24 cellular contexts compared by ENCODE assay signal in genomic region chr4:60945641-60946040, GRCh38.
"Had no signal": no experiment of that assay in that cellular context is flagged by ENCODE, and none has a peak within 500 bp of the region (broad histone marks: within the 10 kb centered on the region; RNA-seq: fewer than 3 reads in every experiment).

No MANE protein-coding gene starts in this region.

- H3K4me1 Mint-ChIP-seq: activated CD4-positive, alpha-beta T cell treated with anti-CD3 and anti-CD28 coated beads, Interleukin-2, amount 10 ng/mL, durations not matched to agents 7 days and 5 days; memory B cell; natural killer cell; stimulated activated memory B cell treated with anti-CD40 and anti-IgM and Interleukin-4, amounts not matched to agents 10 μg/mL and 1 μg/mL and 100 μg/mL, for 72 hours had no signal

- ATAC-seq: activated CD4-positive, CD25-positive, alpha-beta regulatory T cell treated with anti-CD3 and anti-CD28 coated beads, Interleukin-2, amount 50 U/mL, for 24 hours; activated naive CD4-positive, alpha-beta T cell treated with anti-CD3 and anti-CD28 coated beads, Interleukin-2, amount 50 U/mL, for 72 hours; left ventricle myocardium superior; natural killer cell; pancreas; right lobe of liver; stimulated activated memory B cell treated with anti-CD40 and anti-IgM and Interleukin-4, amounts not matched to agents 10 μg/mL and 1 μg/mL and 100 μg/mL, for 72 hours had no signal

- H3K9me3 ChIP-seq: adrenal gland, neutrophil, pancreas, right lobe of liver had no signal

- H3K4me1 ChIP-seq: adrenal gland, pancreas, right lobe of liver had no signal

- H3K27ac Mint-ChIP-seq: activated CD4-positive, alpha-beta T cell treated with anti-CD3 and anti-CD28 coated beads, Interleukin-2, amount 10 ng/mL, durations not matched to agents 7 days and 5 days; activated naive CD4-positive, alpha-beta T cell treated with anti-CD3 and anti-CD28 coated beads, Interleukin-2, amount 50 U/mL, for 72 hours; memory B cell; natural killer cell; stimulated activated memory B cell treated with anti-CD40 and anti-IgM and Interleukin-4, amounts not matched to agents 10 μg/mL and 1 μg/mL and 100 μg/mL, for 72 hours had no signal

- H3K36me3 ChIP-seq: adrenal gland, neutrophil, pancreas, right lobe of liver had no signal

- DNase-seq: activated CD4-positive, alpha-beta T cell treated with anti-CD3 and anti-CD28 coated beads, Interleukin-2, amount 10 ng/mL, durations not matched to agents 7 days and 5 days; activated CD8-positive, alpha-beta memory T cell treated with anti-CD3 and anti-CD28 coated beads, Interleukin-2, amount 50 U/mL, for 48 hours; activated gamma-delta T cell treated with Interleukin-2 at 50 U/mL for 16 hours; activated T-cell treated with anti-CD3 and anti-CD28 coated beads, Interleukin-2, amount 50 U/mL, for 48 hours; adrenal gland; caudate nucleus; dorsolateral prefrontal cortex; head of caudate nucleus; left ventricle myocardium superior; natural killer cell; pancreas; right lobe of liver; small intestine; stimulated activated CD4-positive, alpha-beta T cell treated with anti-CD3 and anti-CD28 coated beads, Interleukin-15, amount 100 ng/mL, for 24 hours; stimulated activated CD4-positive, alpha-beta T cell treated with anti-CD3 and anti-CD28 coated beads, Interleukin-4, amount 100 ng/mL, for 4 hours; T1000 had no signal

- H3K27ac ChIP-seq: adrenal gland, dorsolateral prefrontal cortex, epithelial cell of prostate, neutrophil, pancreas, right lobe of liver had no signal

- H3K27me3 ChIP-seq: adrenal gland, dorsolateral prefrontal cortex, neutrophil, pancreas, right lobe of liver had no signal

- H3K27me3 Mint-ChIP-seq: activated CD4-positive, alpha-beta T cell treated with anti-CD3 and anti-CD28 coated beads, Interleukin-2, amount 10 ng/mL, durations not matched to agents 7 days and 5 days; memory B cell; stimulated activated memory B cell treated with anti-CD40 and anti-IgM and Interleukin-4, amounts not matched to agents 10 μg/mL and 1 μg/mL and 100 μg/mL, for 72 hours had no signal

- FAIRE-seq: colon, frontal cortex, pancreas, small intestine had no signal

- H3K36me3 Mint-ChIP-seq: activated naive CD4-positive, alpha-beta T cell treated with anti-CD3 and anti-CD28 coated beads, Interleukin-2, amount 50 U/mL, for 72 hours; memory B cell; stimulated activated memory B cell treated with anti-CD40 and anti-IgM and Interleukin-4, amounts not matched to agents 10 μg/mL and 1 μg/mL and 100 μg/mL, for 72 hours had no signal

- H3K4me3 Mint-ChIP-seq: activated CD4-positive, alpha-beta T cell treated with anti-CD3 and anti-CD28 coated beads, Interleukin-2, amount 10 ng/mL, durations not matched to agents 7 days and 5 days; memory B cell; natural killer cell; stimulated activated memory B cell treated with anti-CD40 and anti-IgM and Interleukin-4, amounts not matched to agents 10 μg/mL and 1 μg/mL and 100 μg/mL, for 72 hours had no signal

- H3K9me3 Mint-ChIP-seq: stimulated activated memory B cell treated with anti-CD40 and anti-IgM and Interleukin-4, amounts not matched to agents 10 μg/mL and 1 μg/mL and 100 μg/mL, for 72 hours had no signal

- H3K4me3 ChIP-seq: adrenal gland, dorsolateral prefrontal cortex, pancreas, right lobe of liver had no signal
